Comparison of ENCODE assay signal across 34 cellular contexts in genomic region chr18:29305516-29305915, GRCh38.
"Had no signal": no experiment of that assay in that cellular context is flagged by ENCODE, and none has a peak within 500 bp of the region (broad histone marks: within the 10 kb centered on the region; RNA-seq: fewer than 3 reads in every experiment).

No MANE protein-coding gene starts in this region.

- DNase-seq: Karpas-422, Kasumi-1, MG63, MM.1S, MV-4-11, NCI-H1048, NCI-H1092, NCI-H1092 treated with DMSO at 0.1 percent for 48 hours, NCI-H1105, NCI-H1105 treated with DMSO at 0.1 percent for 48 hours, NCI-H1417, NCI-H1417 treated with DMSO at 0.1 percent for 48 hours, NCI-H1436, NCI-H1436 treated with DMSO at 0.1 percent for 48 hours, NCI-H146, NCI-H1694, NCI-H1694 treated with DMSO at 0.1 percent for 48 hours, NCI-H187, NCI-H187 treated with DMSO at 0.1 percent for 48 hours, NCI-H1930, NCI-H2029, NCI-H2029 treated with DMSO at 0.1 percent for 48 hours, NCI-H2081, NCI-H2081 treated with DMSO at 0.1 percent for 48 hours, NCI-H2107, NCI-H2171, NCI-H2171 treated with DMSO at 0.1 percent for 48 hours, NCI-H2227 treated with DMSO at 0.1 percent for 48 hours, NCI-H226, NCI-H345, NCI-H446, NCI-H446 treated with DMSO at 0.1 percent for 48 hours, NCI-H510A had no signal

- H3K36me3 ChIP-seq: MG63 had no signal

- H3K4me3 ChIP-seq: MG63 had no signal

- H3K27me3 ChIP-seq: MG63 had no signal

- H3K9me3 ChIP-seq: MG63 had no signal

- H3K4me2 ChIP-seq: KMS-11 had no signal

- H3K27ac ChIP-seq: KMS-11 had no signal
